ENCODE assay signal across 12 cellular contexts in genomic region chr20:22411568-22412450, GRCh38.
DNase-seq lines count a peak whose midpoint lies in the region; ATAC-seq and TF ChIP-seq lines count a peak whose summit lies in the region.
"Had no signal": no experiment of that assay in that cellular context is flagged by ENCODE, and none has a peak within 500 bp of the region (broad histone marks: within the 10 kb centered on the region; RNA-seq: fewer than 3 reads in every experiment).

No MANE protein-coding gene starts in this region.

- TF ChIP-seq CTCF in heart right ventricle (IDR thresholded peaks at IDR 0.05) = no peak

- intact Hi-C loops in heart right ventricle (cut with DNase I) (no loop called here), sciatic nerve (cut with DNase I) (no loop called here)

- no peaks in the 10 kb centered on the region for H3K9me3 ChIP-seq in heart right ventricle
- H3K9me3 ChIP-seq: esophagus squamous epithelium, tibial artery had no signal

- peaks cover 0 to 4% (median 0%) of the 10 kb centered on the region in 9 donors for H3K4me1 ChIP-seq in heart right ventricle
- H3K4me1 ChIP-seq: esophagus squamous epithelium, tibial artery had no signal

- WGBS in heart right ventricle, 2 donors = 57 to 64% methylated on average over 13 of the region's 13 CpGs

- peak overlapping the region in 2 of 10 donors; percentile 9 to 29 for H3K27ac ChIP-seq in heart right ventricle
- H3K27ac ChIP-seq: tibial artery had no signal

- DNase-seq in DMS53 treated with DMSO at 0.1 percent for 48 hours (lab: John Stamatoyannopoulos, UW; ENCODE audit: unreplicated experiment) (peak; percentile 26), SW480 (ENCODE audit: low spot score) (peak; percentile 85), heart right ventricle (peak in 1 of 2 donors; percentile 9), sciatic nerve (ENCODE audit: low spot score) (no peak), NCI-H345 (lab: John Stamatoyannopoulos, UW) (no peak), NCI-H2029 (lab: John Stamatoyannopoulos, UW) (no peak)
- DNase-seq: anterior cingulate cortex, esophagus squamous epithelium, NCI-H1436 treated with DMSO at 0.1 percent for 48 hours had no signal

- no peak overlapping the region for H3K4me3 ChIP-seq in heart right ventricle
- H3K4me3 ChIP-seq: esophagus squamous epithelium, tibial artery had no signal

- no peaks in the 10 kb centered on the region for H3K36me3 ChIP-seq in heart right ventricle
- H3K36me3 ChIP-seq: esophagus squamous epithelium, tibial artery had no signal

- peak; percentile 54 to 92 (median 70) for ATAC-seq in heart right ventricle
- ATAC-seq in sciatic nerve = peak; percentile 95
- no peak for ATAC-seq in GM18867 (IDR thresholded peaks at IDR 0.05; ENCODE audit: unreplicated experiment)
- no peak for ATAC-seq in GM18861 (IDR thresholded peaks at IDR 0.05; ENCODE audit: unreplicated experiment)

- peaks cover 0 to 23% (median 5%) of the 10 kb centered on the region in 7 donors for H3K27me3 ChIP-seq in heart right ventricle
- H3K27me3 ChIP-seq: tibial artery had no signal

Comparison
In these comparisons a context has a peak if more than half of its experiments do, and no peak if none do; other contexts are left out.
1. DNase-seq: peak in DMS53 treated with DMSO at 0.1 percent for 48 hours (single experiment) and SW480 (single experiment); none in sciatic nerve (single experiment), NCI-H345 (single experiment) and NCI-H2029 (single experiment).
2. ATAC-seq: peak in heart right ventricle (8 of 8) and sciatic nerve (single experiment); none in GM18867 (single experiment) and GM18861 (single experiment).